ENCODE assay signal across 20 cellular contexts in the genomic region with DNA sequence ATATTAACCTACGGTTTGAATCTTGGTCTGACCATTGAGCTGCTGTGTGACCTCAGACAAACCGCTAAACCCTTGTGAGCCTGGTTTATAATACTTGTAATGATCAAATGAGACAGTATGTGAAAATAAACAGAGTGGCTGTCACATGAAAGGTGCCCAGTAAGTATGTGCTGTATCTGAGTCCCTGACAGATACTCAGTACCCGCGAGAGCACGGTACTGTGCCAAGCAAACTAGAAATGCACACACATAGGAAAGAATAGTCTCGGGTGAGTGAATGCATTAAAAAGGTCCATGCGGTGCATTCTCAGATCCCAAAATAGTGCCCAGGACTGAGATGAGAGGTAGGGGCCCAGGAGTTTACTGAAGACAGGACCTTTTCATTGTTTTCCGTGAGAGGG.
"Had no signal": no experiment of that assay in that cellular context is flagged by ENCODE, and none has a peak within 500 bp of the region (broad histone marks: within the 10 kb centered on the region; RNA-seq: fewer than 3 reads in every experiment).

No MANE protein-coding gene starts in this region.

- H3K36me3 Mint-ChIP-seq: WTC11 had no signal

- H3K27me3 ChIP-seq: breast epithelium, testis had no signal

- H3K27ac Mint-ChIP-seq: activated naive CD8-positive, alpha-beta T cell; activated T-helper 2 cell treated with anti-CD3 and anti-CD28 coated beads, Interferon-gamma antibody, Interleukin-2, Interleukin-4, amounts not matched to agents 10 μg/mL and 5 μg/mL and 100 μg/mL, durations not matched to agents 14 hours and 24 hours and 36 hours; type B pancreatic cell; WTC11 had no signal

- H3K27ac ChIP-seq: breast epithelium, coronary artery, testis had no signal

- H3K36me3 ChIP-seq: breast epithelium had no signal

- DNase-seq: activated CD4-positive, alpha-beta T cell treated with anti-CD3 and anti-CD28 coated beads, Interleukin-2, amount 50 U/mL, for 48 hours; activated CD8-positive, alpha-beta memory T cell treated with anti-CD3 and anti-CD28 coated beads, Interleukin-2, amount 50 U/mL, for 48 hours; activated naive CD4-positive, alpha-beta T cell; activated T-cell treated with anti-CD3 and anti-CD28 coated beads, Interleukin-2, amount 50 U/mL, for 4 hours; cerebellar nuclear complex; kidney; mesenchymal stem cell; mucosa of descending colon; stimulated activated CD4-positive, alpha-beta T cell treated with anti-CD3 and anti-CD28 coated beads, Interleukin-2, amount 100 ng/mL, for 48 hours; stimulated activated CD8-positive, alpha-beta memory T cell treated with anti-CD3 and anti-CD28 coated beads, Interleukin-4, amount 100 ng/mL, for 48 hours; stimulated activated naive CD4-positive, alpha-beta T cell; T-helper 1 cell; T1000; testis had no signal

- H3K4me3 Mint-ChIP-seq: activated naive CD8-positive, alpha-beta T cell; activated T-cell treated with anti-CD3 and anti-CD28 coated beads, Interleukin-2, amount 50 U/mL, for 4 hours; type B pancreatic cell; WTC11 had no signal

- H3K27me3 Mint-ChIP-seq: activated naive CD8-positive, alpha-beta T cell; type B pancreatic cell had no signal

- H3K4me1 ChIP-seq: breast epithelium had no signal

- H3K4me1 Mint-ChIP-seq: WTC11 had no signal

- H3K9me3 ChIP-seq: breast epithelium, mucosa of descending colon, testis had no signal

- H3K4me3 ChIP-seq: breast epithelium, coronary artery, mucosa of descending colon, testis had no signal

- ATAC-seq: activated T-cell treated with anti-CD3 and anti-CD28 coated beads, Interleukin-2, amount 50 U/mL, for 4 hours; mucosa of descending colon; WTC11 had no signal
